ENCODE assay signal across 22 cellular contexts in genomic region chr9:97748525-97748924, GRCh38.
"Had no signal": no experiment of that assay in that cellular context is flagged by ENCODE, and none has a peak within 500 bp of the region (broad histone marks: within the 10 kb centered on the region; RNA-seq: fewer than 3 reads in every experiment).

No MANE protein-coding gene starts in this region.

- H3K9ac ChIP-seq: KMS-11 had no signal

- H3K9me3 ChIP-seq: SJSA1 had no signal

- ATAC-seq: K562 had no signal

- DNase-seq: Kasumi-1, MM.1S, NCI-H1092 treated with DMSO at 0.1 percent for 48 hours, NCI-H1436, NCI-H187, NCI-H2029, NCI-H2081 treated with DMSO at 0.1 percent for 48 hours, NCI-H345, NCI-H446 treated with DMSO at 0.1 percent for 48 hours, NCI-H510A treated with DMSO at 0.1 percent for 48 hours, NCI-H526, NCI-H82, Right ventricle myocardium superior, RPMI8226, SIG-M5 had no signal

- FAIRE-seq: HTR-8/SVneo, K562, RCC 7860 had no signal

- H3K27ac ChIP-seq: HL-60, KMS-11, SJSA1, SK-N-MC had no signal

- H3K4me2 ChIP-seq: KMS-11 had no signal

- H3K27me3 ChIP-seq: SJSA1 had no signal

- H3K4me3 ChIP-seq: K562, SJSA1, SK-N-MC had no signal

- H3K36me3 ChIP-seq: SJSA1 had no signal
